ENCODE assay signal across 8 cellular contexts in the genomic region with DNA sequence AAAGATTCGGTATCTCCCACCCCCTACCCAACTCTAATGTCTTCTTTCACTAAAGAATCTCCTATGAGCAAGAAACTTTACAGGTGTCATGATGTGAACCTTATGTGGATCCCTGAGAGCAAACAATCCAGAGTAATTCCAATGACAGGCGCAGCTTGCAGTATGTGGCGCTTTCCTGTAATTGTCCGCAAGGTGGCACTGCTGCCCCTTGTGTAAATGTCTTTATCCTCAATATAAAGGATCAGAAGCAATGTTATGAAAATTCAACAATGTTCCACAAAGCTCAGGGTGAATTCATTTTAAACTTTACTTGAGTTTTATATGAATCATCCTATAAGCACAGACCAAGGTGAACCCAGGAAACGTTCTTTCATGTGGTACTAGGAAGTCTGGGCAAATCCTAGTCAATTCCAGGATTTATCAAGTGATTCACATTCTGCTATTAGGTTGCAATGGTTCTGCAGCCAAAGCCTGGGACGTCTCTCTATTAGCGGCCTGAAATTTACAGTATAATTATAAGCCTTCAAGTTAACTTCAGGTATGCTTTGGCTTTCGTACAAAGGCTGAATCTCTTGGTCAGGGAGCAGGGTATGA.
DNase-seq lines count a peak whose midpoint lies in the region; ATAC-seq, FAIRE-seq and TF ChIP-seq lines count a peak whose summit lies in the region.

No MANE protein-coding gene starts in this region.

- intact Hi-C loops in A673 (cut with micrococcal nuclease; ENCODE audit: unreplicated experiment), result loop anchor here (1.0 to 5.0 kb wide), 2 partner anchors 303 to 413 kb away; no protein-coding TSS in a partner anchor

- H3K4me3 ChIP-seq in A673 (ENCODE audit: low read depth, low read length, poor library complexity, severe bottlenecking), result no peak overlapping the region

- CTCF ChIA-PET in A673 (lab: Charles Lee), result interaction anchor here (0.6 to 1.1 kb wide), 5 partner anchors 9 to 314 kb away, joined by 3 to 5 read pairs (median 3); a partner anchor contains a TSS

- BruUV-seq in A673 (replicated peaks; lab: Mats Ljungman, UMichigan), result no TSS peak

- peak; percentile 82 for FAIRE-seq in GM18507 (lab: Jason Lieb, UNC)

- H3K4me1 ChIP-seq in A673 (ENCODE audit: insufficient read depth, low read length, poor library complexity, severe bottlenecking), result no peaks in the 10 kb centered on the region

- H3K27ac ChIP-seq in A673 (ENCODE audit: low read depth, low read length, poor library complexity, severe bottlenecking), result no peak overlapping the region

- DNase-seq in A673 (ENCODE audit: low spot score), result peak; percentile 74
- peak; percentile 12 for DNase-seq in GM18507 (ENCODE audit: extremely low spot score, insufficient read length, low read depth)
- DNase-seq in NCI-H82 (lab: John Stamatoyannopoulos, UW), result peak; percentile 83
- DNase-seq in activated CD8-positive, alpha-beta memory T cell treated with anti-CD3 and anti-CD28 coated beads, Interleukin-2, amount 50 U/mL, for 1 hour (ENCODE audit: extremely low read depth), result peak; percentile 29
- peak; percentile 63 for DNase-seq in epidermal melanocyte (ENCODE audit: insufficient read length, low spot score)
- DNase-seq in middle frontal gyrus (ENCODE audit: extremely low spot score, low spot score), result peak; percentile 73
- DNase-seq in stimulated activated CD8-positive, alpha-beta memory T cell treated with anti-CD3 and anti-CD28 coated beads, Interleukin-4, amount 100 ng/mL, for 4 hours (ENCODE audit: low read depth in 2 of 2, low spot score in 1 of 2), result peak; percentile 32 to 36

- H3K27me3 ChIP-seq in A673 (replicated peaks; ENCODE audit: insufficient read depth, low read depth, low read length, poor library complexity), result no peaks in the 10 kb centered on the region

- TF ChIP-seq CTCF in A673 (conservative IDR thresholded peaks at IDR 0.05; ENCODE audit: low read depth, low read length), result peak; percentile 89

- peak; percentile 45 for ATAC-seq in HG03469 (IDR thresholded peaks at IDR 0.05; ENCODE audit: unreplicated experiment)

- H3K36me3 ChIP-seq in A673 (ENCODE audit: insufficient read depth, low read length, poor library complexity, severe bottlenecking), result no peaks in the 10 kb centered on the region

- H3K9me3 ChIP-seq in A673 (ENCODE audit: low read depth, low read length, poor library complexity, severe bottlenecking), result no peaks in the 10 kb centered on the region

- POLR2A ChIA-PET in A673 (lab: Charles Lee; ENCODE audit: low non-redundant PET), result no interaction called here

Comparison
In these comparisons a context has a peak if more than half of its experiments do, and no peak if none do; other contexts are left out.
1. DNase-seq: peak in every context shown above with its lines; median percentile 83 in NCI-H82; 74 in A673; 73 in middle frontal gyrus; 63 in epidermal melanocyte; 34 in stimulated activated CD8-positive, alpha-beta memory T cell treated with anti-CD3 and anti-CD28 coated beads, Interleukin-4, amount 100 ng/mL, for 4 hours; 29 in activated CD8-positive, alpha-beta memory T cell treated with anti-CD3 and anti-CD28 coated beads, Interleukin-2, amount 50 U/mL, for 1 hour; 12 in GM18507.